ENCODE assay signal across 19 cellular contexts in genomic region chr7:55265836-55266235, GRCh38.
DNase-seq lines count a peak whose midpoint lies in the region; ATAC-seq lines count a peak whose summit lies in the region.
"Had no signal": no experiment of that assay in that cellular context is flagged by ENCODE, and none has a peak within 500 bp of the region (broad histone marks: within the 10 kb centered on the region; RNA-seq: fewer than 3 reads in every experiment).

No MANE protein-coding gene starts in this region.

- peak; percentile 4 for DNase-seq in NCI-H2171 treated with DMSO at 0.1 percent for 48 hours (lab: John Stamatoyannopoulos, UW)
- no peak for DNase-seq in NCI-H2171 (lab: John Stamatoyannopoulos, UW)
- DNase-seq in NCI-H2029 treated with DMSO at 0.1 percent for 48 hours (lab: John Stamatoyannopoulos, UW): peak; percentile 53
- peak; percentile 56 for DNase-seq in NCI-H748 treated with DMSO at 0.1 percent for 48 hours (lab: John Stamatoyannopoulos, UW)
- DNase-seq in UCSD-AML1 (lab: John Stamatoyannopoulos, UW; ENCODE audit: unreplicated experiment): no peak
- DNase-seq in GDM1 (lab: John Stamatoyannopoulos, UW): no peak
- DNase-seq: DMS53, H7, KG1, NCI-H1048, NCI-H1436, NCI-H187, NCI-H226, NCI-H510A, NCI-H774, Right ventricle myocardium superior, RPMI8226, T-helper 2 cell had no signal

- no peak for ATAC-seq in HG03354 (IDR thresholded peaks at IDR 0.05; ENCODE audit: poor library complexity, severe bottlenecking, unreplicated experiment)

Comparison
In these comparisons a context has a peak if more than half of its experiments do, and no peak if none do; other contexts are left out.
1. DNase-seq: peak in NCI-H2171 treated with DMSO at 0.1 percent for 48 hours (single experiment), NCI-H2029 treated with DMSO at 0.1 percent for 48 hours (single experiment) and NCI-H748 treated with DMSO at 0.1 percent for 48 hours (single experiment); none in NCI-H2171 (single experiment), UCSD-AML1 (single experiment) and GDM1 (single experiment).